ENCODE assay signal across 26 cellular contexts in genomic region chr13:28218679-28219078, GRCh38.
"Had no signal": no experiment of that assay in that cellular context is flagged by ENCODE, and none has a peak within 500 bp of the region (broad histone marks: within the 10 kb centered on the region; RNA-seq: fewer than 3 reads in every experiment).

No MANE protein-coding gene starts in this region.

- H3K9me3 ChIP-seq: left lung, lower lobe of right lung, pancreas, prostate gland, sigmoid colon, spleen, tibial nerve, uterus had no signal

- H3K4me3 ChIP-seq: left lung, lower lobe of right lung, pancreas, prostate gland, sigmoid colon, spleen, tibial nerve, uterus had no signal

- H3K9me3 Mint-ChIP-seq: naive thymus-derived CD8-positive, alpha-beta T cell; nephron; neural crest cell; stimulated activated effector memory CD8-positive, alpha-beta T cell treated with anti-CD3 and anti-CD28 coated beads, Interleukin-12 subunit alpha, Interleukin-12 subunit beta, amount 100 ng/mL, for 72 hours; type B pancreatic cell had no signal

- H3K4me1 ChIP-seq: left lung, lower lobe of right lung, prostate gland, sigmoid colon, spleen, tibial nerve, uterus had no signal

- H3K27me3 ChIP-seq: left lung, pancreas, sigmoid colon, spleen, tibial nerve, uterus had no signal

- H3K27me3 Mint-ChIP-seq: naive thymus-derived CD8-positive, alpha-beta T cell; stimulated activated naive CD8-positive, alpha-beta T cell treated with anti-CD3 and anti-CD28 coated beads, Interleukin-15, amount 100 ng/mL, for 72 hours; type B pancreatic cell had no signal

- H3K27ac Mint-ChIP-seq: nephron; stimulated activated effector memory CD8-positive, alpha-beta T cell treated with anti-CD3 and anti-CD28 coated beads, Interleukin-12 subunit alpha, Interleukin-12 subunit beta, amount 100 ng/mL, for 72 hours; stimulated activated naive CD8-positive, alpha-beta T cell treated with anti-CD3 and anti-CD28 coated beads, Interleukin-15, amount 100 ng/mL, for 72 hours; type B pancreatic cell had no signal

- ATAC-seq: left colon; left lung; lower lobe of right lung; naive thymus-derived CD8-positive, alpha-beta T cell; pancreas; right cardiac atrium; stimulated activated effector memory CD8-positive, alpha-beta T cell treated with anti-CD3 and anti-CD28 coated beads, Interleukin-12 subunit alpha, Interleukin-12 subunit beta, amount 100 ng/mL, for 72 hours; stimulated activated naive CD8-positive, alpha-beta T cell treated with anti-CD3 and anti-CD28 coated beads, Interleukin-15, amount 100 ng/mL, for 72 hours had no signal

- DNase-seq: kidney; left colon; left lung; lower lobe of right lung; mammary epithelial cell; mesenchymal stem cell; naive thymus-derived CD8-positive, alpha-beta T cell; nucleus accumbens; pancreas; posterior cingulate gyrus; retina; right cardiac atrium; sigmoid colon; small intestine; spleen; stimulated activated CD4-positive, alpha-beta T cell treated with anti-CD3 and anti-CD28 coated beads, Interleukin-4, amount 100 ng/mL, for 24 hours; stimulated activated naive CD4-positive, alpha-beta T cell treated with Interleukin-2 at 50 U/mL for 16 hours; stimulated activated naive CD8-positive, alpha-beta T cell treated with anti-CD3 and anti-CD28 coated beads, Interleukin-15, amount 100 ng/mL, for 72 hours; substantia nigra; uterus had no signal

- H3K27ac ChIP-seq: left lung, lower lobe of right lung, pancreas, prostate gland, sigmoid colon, spleen, tibial nerve, uterus had no signal

- H3K4me3 Mint-ChIP-seq: naive thymus-derived CD8-positive, alpha-beta T cell; nephron; neural crest cell; stimulated activated effector memory CD8-positive, alpha-beta T cell treated with anti-CD3 and anti-CD28 coated beads, Interleukin-12 subunit alpha, Interleukin-12 subunit beta, amount 100 ng/mL, for 72 hours; stimulated activated naive CD8-positive, alpha-beta T cell treated with anti-CD3 and anti-CD28 coated beads, Interleukin-15, amount 100 ng/mL, for 72 hours; type B pancreatic cell had no signal

- H3K4me1 Mint-ChIP-seq: nephron, neural crest cell had no signal
